ENCODE assay signal across 12 cellular contexts in genomic region chr2:234674781-234675201, GRCh38.
DNase-seq lines count a peak whose midpoint lies in the region; ATAC-seq, FAIRE-seq and TF ChIP-seq lines count a peak whose summit lies in the region.
"Had no signal": no experiment of that assay in that cellular context is flagged by ENCODE, and none has a peak within 500 bp of the region (broad histone marks: within the 10 kb centered on the region; RNA-seq: fewer than 3 reads in every experiment).

No MANE protein-coding gene starts in this region.

- no peaks in the 10 kb centered on the region for H3K27me3 Mint-ChIP-seq in progenitor cell of endocrine pancreas

- no peak overlapping the region for H3K4me3 ChIP-seq in fibroblast of mammary gland (ENCODE audit: control insufficient read depth, low read depth, low read length)

- no peak for TF ChIP-seq CTCF in fibroblast of mammary gland (conservative IDR thresholded peaks at IDR 0.05; ENCODE audit: control insufficient read depth, insufficient read depth, low read depth, low read length)
- TF ChIP-seq CTCF in progenitor cell of endocrine pancreas (IDR thresholded peaks at IDR 0.05; ENCODE audit: unreplicated experiment): no peak

- FAIRE-seq in frontal cortex (lab: Jason Lieb, UNC): no peak
- FAIRE-seq: GM12891 had no signal

- H3K9me3 Mint-ChIP-seq in progenitor cell of endocrine pancreas (ENCODE audit: low read depth): peaks cover 4% of the 10 kb centered on the region
- H3K9me3 Mint-ChIP-seq: activated T-cell treated with anti-CD3 and anti-CD28 coated beads, Interleukin-2, amount 50 U/mL, for 72 hours; central memory CD8-positive, alpha-beta T cell had no signal

- no peak overlapping the region for H3K4me3 Mint-ChIP-seq in progenitor cell of endocrine pancreas (ENCODE audit: low read depth)
- H3K4me3 Mint-ChIP-seq: activated T-cell treated with anti-CD3 and anti-CD28 coated beads, Interleukin-2, amount 50 U/mL, for 72 hours; central memory CD8-positive, alpha-beta T cell had no signal

- peaks cover 28% of the 10 kb centered on the region for H3K4me1 Mint-ChIP-seq in progenitor cell of endocrine pancreas (ENCODE audit: low read depth)
- H3K4me1 Mint-ChIP-seq: central memory CD8-positive, alpha-beta T cell had no signal

- H3K36me3 Mint-ChIP-seq in progenitor cell of endocrine pancreas (ENCODE audit: insufficient read depth): no peaks in the 10 kb centered on the region

- ATAC-seq in SK-N-SH treated with all-trans-retinoic acid at 6 μM for 48 hours (peak; percentile 61), GM21717 (IDR thresholded peaks at IDR 0.05; ENCODE audit: unreplicated experiment) (no peak), HG02588 (IDR thresholded peaks at IDR 0.05; ENCODE audit: unreplicated experiment) (no peak)
- ATAC-seq: activated T-cell treated with anti-CD3 and anti-CD28 coated beads, Interleukin-2, amount 50 U/mL, for 72 hours; foreskin keratinocyte had no signal

- DNase-seq in EL (peak; percentile 82), fibroblast of mammary gland (ENCODE audit: low read depth) (peak; percentile 43), progenitor cell of endocrine pancreas (ENCODE audit: low spot score, unreplicated experiment) (no peak), HPDE6-E6E7 (ENCODE audit: extremely low spot score) (no peak), frontal cortex (ENCODE audit: low spot score in 2 of 2) (no peak)
- DNase-seq: activated T-cell treated with anti-CD3 and anti-CD28 coated beads, Interleukin-2, amount 50 U/mL, for 72 hours had no signal

- H3K27ac Mint-ChIP-seq in progenitor cell of endocrine pancreas: peak overlapping the region; percentile 29
- H3K27ac Mint-ChIP-seq: activated T-cell treated with anti-CD3 and anti-CD28 coated beads, Interleukin-2, amount 50 U/mL, for 72 hours had no signal

TF ChIP-seq in SK-N-SH treated with all-trans-retinoic acid at 6 μM for 48 hours, 23 proteins besides CTCF, POLR2A, EP300 and RAD21:
- TF ChIP-seq ISL1 (CRISPR knock-in tag; IDR thresholded peaks at IDR 0.05): no peak
- no peak for TF ChIP-seq POU6F1 (CRISPR knock-in tag; IDR thresholded peaks at IDR 0.05; ENCODE audit: borderline replicate concordance, low read depth)
- TF ChIP-seq TOX (CRISPR knock-in tag; IDR thresholded peaks at IDR 0.05; ENCODE audit: borderline replicate concordance): no peak
- TF ChIP-seq SNAI2 (CRISPR knock-in tag; IDR thresholded peaks at IDR 0.05): no peak
- TF ChIP-seq TCF4 (CRISPR knock-in tag; IDR thresholded peaks at IDR 0.05; ENCODE audit: borderline replicate concordance): no peak
- TF ChIP-seq PATZ1 (CRISPR knock-in tag; IDR thresholded peaks at IDR 0.05; ENCODE audit: borderline replicate concordance): no peak
- TF ChIP-seq ZFP3 (CRISPR knock-in tag; IDR thresholded peaks at IDR 0.05): no peak

Comparison
In these comparisons a context has a peak if more than half of its experiments do, and no peak if none do; other contexts are left out.
1. DNase-seq: peak in EL (single experiment) and fibroblast of mammary gland (single experiment); none in progenitor cell of endocrine pancreas (single experiment), HPDE6-E6E7 (single experiment) and frontal cortex (0 of 2).